2 cellular contexts compared by ENCODE assay signal in genomic region chr10:100508691-100509150, GRCh38.
TF ChIP-seq lines count a peak whose summit lies in the region.

No MANE protein-coding gene starts in this region.

TF ChIP-seq in WTC11, 78 proteins besides CTCF, POLR2A, EP300 and RAD21:
- TF ChIP-seq SMAD3 (CRISPR knock-in tag; IDR thresholded peaks at IDR 0.05; ENCODE audit: borderline replicate concordance) (no peak), ZNF121 (CRISPR knock-in tag; IDR thresholded peaks at IDR 0.05) (no peak), ATF1 (CRISPR knock-in tag; IDR thresholded peaks at IDR 0.05) (no peak), ZNF281 (CRISPR knock-in tag; IDR thresholded peaks at IDR 0.05) (no peak), IRF1 (CRISPR knock-in tag; IDR thresholded peaks at IDR 0.05) (no peak), CREB1 (CRISPR knock-in tag; IDR thresholded peaks at IDR 0.05) (no peak), ZMAT4 (CRISPR knock-in tag; IDR thresholded peaks at IDR 0.05) (no peak), NFYB (CRISPR knock-in tag; conservative IDR thresholded peaks at IDR 0.05; ENCODE audit: low read depth) (no peak), SP1 (CRISPR knock-in tag; conservative IDR thresholded peaks at IDR 0.05) (no peak), ERG (CRISPR knock-in tag; IDR thresholded peaks at IDR 0.05) (no peak), MYBL2 (CRISPR knock-in tag; IDR thresholded peaks at IDR 0.05) (no peak)
- TF ChIP-seq, protein P1, sequence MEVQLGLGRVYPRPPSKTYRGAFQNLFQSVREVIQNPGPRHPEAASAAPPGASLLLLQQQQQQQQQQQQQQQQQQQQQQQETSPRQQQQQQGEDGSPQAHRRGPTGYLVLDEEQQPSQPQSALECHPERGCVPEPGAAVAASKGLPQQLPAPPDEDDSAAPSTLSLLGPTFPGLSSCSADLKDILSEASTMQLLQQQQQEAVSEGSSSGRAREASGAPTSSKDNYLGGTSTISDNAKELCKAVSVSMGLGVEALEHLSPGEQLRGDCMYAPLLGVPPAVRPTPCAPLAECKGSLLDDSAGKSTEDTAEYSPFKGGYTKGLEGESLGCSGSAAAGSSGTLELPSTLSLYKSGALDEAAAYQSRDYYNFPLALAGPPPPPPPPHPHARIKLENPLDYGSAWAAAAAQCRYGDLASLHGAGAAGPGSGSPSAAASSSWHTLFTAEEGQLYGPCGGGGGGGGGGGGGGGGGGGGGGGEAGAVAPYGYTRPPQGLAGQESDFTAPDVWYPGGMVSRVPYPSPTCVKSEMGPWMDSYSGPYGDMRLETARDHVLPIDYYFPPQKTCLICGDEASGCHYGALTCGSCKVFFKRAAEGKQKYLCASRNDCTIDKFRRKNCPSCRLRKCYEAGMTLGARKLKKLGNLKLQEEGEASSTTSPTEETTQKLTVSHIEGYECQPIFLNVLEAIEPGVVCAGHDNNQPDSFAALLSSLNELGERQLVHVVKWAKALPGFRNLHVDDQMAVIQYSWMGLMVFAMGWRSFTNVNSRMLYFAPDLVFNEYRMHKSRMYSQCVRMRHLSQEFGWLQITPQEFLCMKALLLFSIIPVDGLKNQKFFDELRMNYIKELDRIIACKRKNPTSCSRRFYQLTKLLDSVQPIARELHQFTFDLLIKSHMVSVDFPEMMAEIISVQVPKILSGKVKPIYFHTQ (CRISPR knock-in tag; IDR thresholded peaks at IDR 0.05), result no peak
TF ChIP-seq in WTC11: peak in this region for 0.

TF ChIP-seq in endothelial cell of umbilical vein, 7 proteins besides CTCF, POLR2A, EP300 and RAD21:
- TF ChIP-seq MAX (IDR thresholded peaks at IDR 0.05; ENCODE audit: insufficient read depth, insufficient read length), result no peak
- no peak for TF ChIP-seq MYC (IDR thresholded peaks at IDR 0.05; ENCODE audit: low read depth, low read length)
- TF ChIP-seq JUN (IDR thresholded peaks at IDR 0.05; ENCODE audit: borderline replicate concordance, insufficient read depth, insufficient read length, low read depth), result no peak
- no peak for TF ChIP-seq EZH2 (IDR thresholded peaks at IDR 0.05; ENCODE audit: borderline replicate concordance, low read depth, low read length, severe bottlenecking)
- TF ChIP-seq FOS (IDR thresholded peaks at IDR 0.05; ENCODE audit: borderline replicate concordance, insufficient read depth, low read length), result no peak
